ENCODE assay signal across 17 cellular contexts in genomic region chr11:109968781-109969180, GRCh38.
"Had no signal": no experiment of that assay in that cellular context is flagged by ENCODE, and none has a peak within 500 bp of the region (broad histone marks: within the 10 kb centered on the region; RNA-seq: fewer than 3 reads in every experiment).

No MANE protein-coding gene starts in this region.

- H3K27ac ChIP-seq: esophagus squamous epithelium, gastroesophageal sphincter, pancreas had no signal

- H3K4me1 ChIP-seq: pancreas had no signal

- DNase-seq: esophagus squamous epithelium; foreskin fibroblast; glutamatergic neuron; immature natural killer cell; left colon; left ventricle myocardium superior; mesendoderm; naive B cell; occipital lobe; pancreas; right cardiac atrium; small intestine; stimulated activated CD4-positive, alpha-beta T cell treated with anti-CD3 and anti-CD28 coated beads, Interleukin-12 subunit alpha, Interleukin-12 subunit beta, amount 100 ng/mL, for 4 hours had no signal

- H3K4me3 ChIP-seq: esophagus squamous epithelium, gastroesophageal sphincter, lung, pancreas had no signal

- H3K36me3 ChIP-seq: esophagus squamous epithelium, gastroesophageal sphincter, pancreas had no signal

- H3K27me3 ChIP-seq: esophagus squamous epithelium, gastroesophageal sphincter, pancreas had no signal

- H3K9me3 ChIP-seq: esophagus squamous epithelium, gastroesophageal sphincter, pancreas had no signal

- FAIRE-seq: colon, pancreas, small intestine, urothelium cell line had no signal

- ATAC-seq: gastroesophageal sphincter, left colon, left ventricle myocardium superior, pancreas, right cardiac atrium had no signal
